In genomic region chr5:179345179-179345428, GRCh38 we compare ENCODE assay signal across 9 cellular contexts. TPM values are rescaled to one million over a fixed set of nuclear protein-coding genes. Genes with fewer than 3 reads are reported as not detected.
DNase-seq lines count a peak whose midpoint lies in the region; ATAC-seq, FAIRE-seq and TF ChIP-seq lines count a peak whose summit lies in the region.
"Had no signal": no experiment of that assay in that cellular context is flagged by ENCODE, and none has a peak within 500 bp of the region (broad histone marks: within the 10 kb centered on the region; RNA-seq: fewer than 3 reads in every experiment).

No MANE protein-coding gene starts in this region.

- H3K4me3 ChIP-seq in AG09309 (ENCODE audit: control insufficient read depth, low read depth, low read length) (peak overlapping the region; percentile 91), HUES64 (ENCODE audit: low read length) (peak overlapping the region; percentile 78), esophagus muscularis mucosa (peak overlapping the region; percentile 71 to 80 (median 77)), pancreas (peak overlapping the region in 3 of 4 donors; percentile 13 to 45 (median 24))

- intact Hi-C loops in esophagus muscularis mucosa (cut with DNase I): loop anchor here (5.0 kb wide), 1 partner anchor 78 kb away; no protein-coding TSS in a partner anchor
- intact Hi-C loops in pancreas (cut with DNase I): no loop called here

- H3K27me3 ChIP-seq in HUES64 (ENCODE audit: insufficient read depth, low read length) (peaks cover 61% of the 10 kb centered on the region), esophagus muscularis mucosa (peaks cover 0 to 46% (median 0%) of the 10 kb centered on the region in 4 donors), pancreas (peaks cover 0 to 24% (median 0%) of the 10 kb centered on the region in 4 donors)

- TF ChIP-seq CTCF in AG09309 (IDR thresholded peaks at IDR 0.05; ENCODE audit: control insufficient read depth, insufficient read depth, low read depth, low read length, missing control alignments) (no peak), esophagus muscularis mucosa (IDR thresholded peaks at IDR 0.05) (no peak), pancreas (IDR thresholded peaks at IDR 0.05) (no peak)

- WGBS in HUES64: under 1% methylated on average over 37 of the region's 37 CpGs
- WGBS in esophagus muscularis mucosa: no CpG with 5 or more reads among the region's 37 CpGs
- 1% methylated on average over 37 of the region's 37 CpGs; no CpG with 5 or more reads in 1 of the 2 donors for WGBS in pancreas, 2 donors

- no peak for TF ChIP-seq POLR2A in esophagus muscularis mucosa (IDR thresholded peaks at IDR 0.05; ENCODE audit: low read depth)

- H3K36me3 ChIP-seq in HUES64 (ENCODE audit: insufficient read depth, low read length): no peaks in the 10 kb centered on the region
- peaks cover 0 to 2% (median 0%) of the 10 kb centered on the region in 4 donors for H3K36me3 ChIP-seq in esophagus muscularis mucosa
- H3K36me3 ChIP-seq in pancreas: no peaks in the 10 kb centered on the region

- H3K27ac ChIP-seq in HUES64 (ENCODE audit: low read depth, low read length) (no peak overlapping the region), esophagus muscularis mucosa (replicated peaks in 1 of 4) (peak overlapping the region; percentile 70 to 79 (median 76)), pancreas (no peak overlapping the region)

- H3K4me1 ChIP-seq in HUES64 (ENCODE audit: insufficient read depth, low read length) (peaks cover 10% of the 10 kb centered on the region), esophagus muscularis mucosa (peaks cover 11 to 46% (median 40%) of the 10 kb centered on the region in 4 donors), pancreas (peaks cover 0 to 8% (median 5%) of the 10 kb centered on the region in 3 donors)

- FAIRE-seq in pancreas (lab: Jason Lieb, UNC): no peak

- no peak for TF ChIP-seq EP300 in esophagus muscularis mucosa (IDR thresholded peaks at IDR 0.05)

- no peaks in the 10 kb centered on the region for H3K9me3 ChIP-seq in HUES64 (ENCODE audit: insufficient read depth, low read depth, low read length)
- H3K9me3 ChIP-seq in esophagus muscularis mucosa: no peaks in the 10 kb centered on the region
- H3K9me3 ChIP-seq in pancreas: no peaks in the 10 kb centered on the region

- peak in 1 of 4 donors; percentile 34 for ATAC-seq in pancreas

- DNase-seq in AG09309 (ENCODE audit: low read depth): no peak
- no peak for DNase-seq in esophagus muscularis mucosa (ENCODE audit: extremely low spot score)
- DNase-seq in pancreas: no peak
- DNase-seq in NCI-H1105 treated with DMSO at 0.1 percent for 48 hours (lab: John Stamatoyannopoulos, UW): no peak
- DNase-seq in SW480 (ENCODE audit: low spot score): no peak
- no peak for DNase-seq in mucosa of gallbladder (ENCODE audit: low spot score)
- DNase-seq in NCI-H2227 (lab: John Stamatoyannopoulos, UW; ENCODE audit: unreplicated experiment): no peak
- DNase-seq: Calu3 had no signal

- H3K9ac ChIP-seq in HUES64 (ENCODE audit: low read depth, low read length): no peak overlapping the region

RNA-seq across cellular contexts. Expression of gene ADAMTS2, which starts 0.2 kb away (rescaled TPM):
- polyA plus RNA-seq in HUES64 (2013, experiment 1 of 2): 1.9 TPM
- 3.4 TPM for polyA plus RNA-seq in HUES64 (2013, experiment 2 of 2)
- 10 to 100 TPM; 17.8 to 31.8 (median 21.4) TPM for total RNA-seq in esophagus muscularis mucosa
- 10 to 100 TPM in 1 of 6 donors, 1 to 10 TPM in 5; 1.3 to 18.5 (median 4.4) TPM for total RNA-seq in pancreas
- polyA plus RNA-seq in pancreas: 1 to 10 TPM; 5.7 to 6.8 TPM
- 18.9 TPM for total RNA-seq in mucosa of gallbladder
- total RNA-seq: Calu3 had no signal

Comparison
In these comparisons a context has a peak if more than half of its experiments do, and no peak if none do; other contexts are left out.
1. H3K4me3 ChIP-seq: peak in every context shown above with its lines; median percentile 91 in AG09309; 78 in HUES64; 77 in esophagus muscularis mucosa; 24 in pancreas.
2. H3K27ac ChIP-seq: peak in esophagus muscularis mucosa (4 of 4); none in HUES64 (single experiment) and pancreas (0 of 4).